9 cellular contexts compared by ENCODE assay signal in genomic region chr22:32862083-32862482, GRCh38.
"Had no signal": no experiment of that assay in that cellular context is flagged by ENCODE, and none has a peak within 500 bp of the region (broad histone marks: within the 10 kb centered on the region; RNA-seq: fewer than 3 reads in every experiment).

No MANE protein-coding gene starts in this region.

- H3K4me2 ChIP-seq: GM23338, KMS-11 had no signal

- H2AFZ ChIP-seq: GM23338 had no signal

- ATAC-seq: GM23338, HCT116 had no signal

- H3K9me3 Mint-ChIP-seq: GM23338 had no signal

- H3K9me3 ChIP-seq: HAP-1 had no signal

- H3K4me3 ChIP-seq: GM23338, HAP-1 had no signal

- H3K27ac ChIP-seq: KMS-11 had no signal

- H3K4me1 ChIP-seq: HAP-1 had no signal

- FAIRE-seq: H1, HTR-8/SVneo had no signal

- H3K36me3 Mint-ChIP-seq: IgD-negative memory B cell had no signal

- H3K27ac Mint-ChIP-seq: GM23338 had no signal

- DNase-seq: H7, KBM-7 had no signal

- H3K9ac ChIP-seq: KMS-11 had no signal

- H3K4me3 Mint-ChIP-seq: GM23338, IgD-negative memory B cell had no signal

- H3K36me3 ChIP-seq: HAP-1 had no signal
